ENCODE assay signal across 3 cellular contexts in the genomic region with DNA sequence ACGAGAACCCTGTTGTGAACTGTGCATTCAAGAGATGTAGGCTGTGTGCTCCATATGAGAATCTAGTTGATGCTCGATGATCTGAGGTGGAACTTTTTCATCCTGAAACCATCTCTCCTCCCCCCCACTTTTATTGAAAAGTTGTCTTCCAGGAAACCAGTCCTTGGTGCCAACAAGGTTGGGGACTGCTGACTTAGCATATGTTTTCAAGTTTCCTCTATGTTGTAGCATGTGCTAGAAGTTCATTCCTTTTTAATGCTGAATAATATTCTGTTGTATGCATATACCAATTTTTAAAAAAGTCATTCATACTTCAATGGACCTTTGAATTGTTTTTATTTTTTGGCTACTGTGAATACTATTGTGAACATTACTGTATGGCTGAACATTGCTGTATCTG.
TF ChIP-seq lines count a peak whose summit lies in the region.

No MANE protein-coding gene starts in this region.

TF ChIP-seq in A549, 52 proteins besides CTCF, POLR2A, EP300 and RAD21:
- TF ChIP-seq HOXA7 (CRISPR knock-in tag; IDR thresholded peaks at IDR 0.05) (no peak), MAFK (IDR thresholded peaks at IDR 0.05; ENCODE audit: partially characterized antibody) (peak; percentile 54)

TF ChIP-seq in HEK293, 187 proteins besides CTCF, POLR2A, EP300 and RAD21:
- TF ChIP-seq GLIS2 (tag by site-specific recombination; IDR thresholded peaks at IDR 0.05): no peak
- TF ChIP-seq ZNF423 (tag by site-specific recombination; IDR thresholded peaks at IDR 0.05): no peak
- TF ChIP-seq, protein P1, sequence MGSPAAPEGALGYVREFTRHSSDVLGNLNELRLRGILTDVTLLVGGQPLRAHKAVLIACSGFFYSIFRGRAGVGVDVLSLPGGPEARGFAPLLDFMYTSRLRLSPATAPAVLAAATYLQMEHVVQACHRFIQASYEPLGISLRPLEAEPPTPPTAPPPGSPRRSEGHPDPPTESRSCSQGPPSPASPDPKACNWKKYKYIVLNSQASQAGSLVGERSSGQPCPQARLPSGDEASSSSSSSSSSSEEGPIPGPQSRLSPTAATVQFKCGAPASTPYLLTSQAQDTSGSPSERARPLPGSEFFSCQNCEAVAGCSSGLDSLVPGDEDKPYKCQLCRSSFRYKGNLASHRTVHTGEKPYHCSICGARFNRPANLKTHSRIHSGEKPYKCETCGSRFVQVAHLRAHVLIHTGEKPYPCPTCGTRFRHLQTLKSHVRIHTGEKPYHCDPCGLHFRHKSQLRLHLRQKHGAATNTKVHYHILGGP (tag by site-specific recombination; IDR thresholded peaks at IDR 0.05): peak; percentile 22; the same call in 1 of the 2 replicates

TF ChIP-seq in K562, 482 proteins besides CTCF, POLR2A, EP300 and RAD21:
- TF ChIP-seq MAFG (tag; conservative IDR thresholded peaks at IDR 0.05) (0 out of 2 replicates have a peak, but pooled peaks have one; percentile 20), STAT5A (IDR thresholded peaks at IDR 0.05; ENCODE audit: borderline replicate concordance, low read length) (no peak), ZNF699 (CRISPR knock-in tag; IDR thresholded peaks at IDR 0.05; ENCODE audit: insufficient replicate concordance) (no peak), TAL1 (IDR thresholded peaks at IDR 0.05) (no peak), ZNF316 (IDR thresholded peaks at IDR 0.05) (0 out of 2 replicates have a peak, but pooled peaks have one; percentile 50), C11orf30 (IDR thresholded peaks at IDR 0.05; ENCODE audit: low read depth) (peak; percentile 25; the same call in 1 of the 2 replicates), THRAP3 (IDR thresholded peaks at IDR 0.05; ENCODE audit: borderline replicate concordance) (no peak)
- TF ChIP-seq, protein P2, sequence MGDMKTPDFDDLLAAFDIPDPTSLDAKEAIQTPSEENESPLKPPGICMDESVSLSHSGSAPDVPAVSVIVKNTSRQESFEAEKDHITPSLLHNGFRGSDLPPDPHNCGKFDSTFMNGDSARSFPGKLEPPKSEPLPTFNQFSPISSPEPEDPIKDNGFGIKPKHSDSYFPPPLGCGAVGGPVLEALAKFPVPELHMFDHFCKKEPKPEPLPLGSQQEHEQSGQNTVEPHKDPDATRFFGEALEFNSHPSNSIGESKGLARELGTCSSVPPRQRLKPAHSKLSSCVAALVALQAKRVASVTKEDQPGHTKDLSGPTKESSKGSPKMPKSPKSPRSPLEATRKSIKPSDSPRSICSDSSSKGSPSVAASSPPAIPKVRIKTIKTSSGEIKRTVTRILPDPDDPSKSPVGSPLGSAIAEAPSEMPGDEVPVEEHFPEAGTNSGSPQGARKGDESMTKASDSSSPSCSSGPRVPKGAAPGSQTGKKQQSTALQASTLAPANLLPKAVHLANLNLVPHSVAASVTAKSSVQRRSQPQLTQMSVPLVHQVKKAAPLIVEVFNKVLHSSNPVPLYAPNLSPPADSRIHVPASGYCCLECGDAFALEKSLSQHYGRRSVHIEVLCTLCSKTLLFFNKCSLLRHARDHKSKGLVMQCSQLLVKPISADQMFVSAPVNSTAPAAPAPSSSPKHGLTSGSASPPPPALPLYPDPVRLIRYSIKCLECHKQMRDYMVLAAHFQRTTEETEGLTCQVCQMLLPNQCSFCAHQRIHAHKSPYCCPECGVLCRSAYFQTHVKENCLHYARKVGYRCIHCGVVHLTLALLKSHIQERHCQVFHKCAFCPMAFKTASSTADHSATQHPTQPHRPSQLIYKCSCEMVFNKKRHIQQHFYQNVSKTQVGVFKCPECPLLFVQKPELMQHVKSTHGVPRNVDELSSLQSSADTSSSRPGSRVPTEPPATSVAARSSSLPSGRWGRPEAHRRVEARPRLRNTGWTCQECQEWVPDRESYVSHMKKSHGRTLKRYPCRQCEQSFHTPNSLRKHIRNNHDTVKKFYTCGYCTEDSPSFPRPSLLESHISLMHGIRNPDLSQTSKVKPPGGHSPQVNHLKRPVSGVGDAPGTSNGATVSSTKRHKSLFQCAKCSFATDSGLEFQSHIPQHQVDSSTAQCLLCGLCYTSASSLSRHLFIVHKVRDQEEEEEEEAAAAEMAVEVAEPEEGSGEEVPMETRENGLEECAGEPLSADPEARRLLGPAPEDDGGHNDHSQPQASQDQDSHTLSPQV (IDR thresholded peaks at IDR 0.05): no peak
- TF ChIP-seq, protein P3, sequence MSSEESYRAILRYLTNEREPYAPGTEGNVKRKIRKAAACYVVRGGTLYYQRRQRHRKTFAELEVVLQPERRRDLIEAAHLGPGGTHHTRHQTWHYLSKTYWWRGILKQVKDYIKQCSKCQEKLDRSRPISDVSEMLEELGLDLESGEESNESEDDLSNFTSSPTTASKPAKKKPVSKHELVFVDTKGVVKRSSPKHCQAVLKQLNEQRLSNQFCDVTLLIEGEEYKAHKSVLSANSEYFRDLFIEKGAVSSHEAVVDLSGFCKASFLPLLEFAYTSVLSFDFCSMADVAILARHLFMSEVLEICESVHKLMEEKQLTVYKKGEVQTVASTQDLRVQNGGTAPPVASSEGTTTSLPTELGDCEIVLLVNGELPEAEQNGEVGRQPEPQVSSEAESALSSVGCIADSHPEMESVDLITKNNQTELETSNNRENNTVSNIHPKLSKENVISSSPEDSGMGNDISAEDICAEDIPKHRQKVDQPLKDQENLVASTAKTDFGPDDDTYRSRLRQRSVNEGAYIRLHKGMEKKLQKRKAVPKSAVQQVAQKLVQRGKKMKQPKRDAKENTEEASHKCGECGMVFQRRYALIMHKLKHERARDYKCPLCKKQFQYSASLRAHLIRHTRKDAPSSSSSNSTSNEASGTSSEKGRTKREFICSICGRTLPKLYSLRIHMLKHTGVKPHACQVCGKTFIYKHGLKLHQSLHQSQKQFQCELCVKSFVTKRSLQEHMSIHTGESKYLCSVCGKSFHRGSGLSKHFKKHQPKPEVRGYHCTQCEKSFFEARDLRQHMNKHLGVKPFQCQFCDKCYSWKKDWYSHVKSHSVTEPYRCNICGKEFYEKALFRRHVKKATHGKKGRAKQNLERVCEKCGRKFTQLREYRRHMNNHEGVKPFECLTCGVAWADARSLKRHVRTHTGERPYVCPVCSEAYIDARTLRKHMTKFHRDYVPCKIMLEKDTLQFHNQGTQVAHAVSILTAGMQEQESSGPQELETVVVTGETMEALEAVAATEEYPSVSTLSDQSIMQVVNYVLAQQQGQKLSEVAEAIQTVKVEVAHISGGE (CRISPR knock-in tag; IDR thresholded peaks at IDR 0.05): no peak
- TF ChIP-seq, protein P4, sequence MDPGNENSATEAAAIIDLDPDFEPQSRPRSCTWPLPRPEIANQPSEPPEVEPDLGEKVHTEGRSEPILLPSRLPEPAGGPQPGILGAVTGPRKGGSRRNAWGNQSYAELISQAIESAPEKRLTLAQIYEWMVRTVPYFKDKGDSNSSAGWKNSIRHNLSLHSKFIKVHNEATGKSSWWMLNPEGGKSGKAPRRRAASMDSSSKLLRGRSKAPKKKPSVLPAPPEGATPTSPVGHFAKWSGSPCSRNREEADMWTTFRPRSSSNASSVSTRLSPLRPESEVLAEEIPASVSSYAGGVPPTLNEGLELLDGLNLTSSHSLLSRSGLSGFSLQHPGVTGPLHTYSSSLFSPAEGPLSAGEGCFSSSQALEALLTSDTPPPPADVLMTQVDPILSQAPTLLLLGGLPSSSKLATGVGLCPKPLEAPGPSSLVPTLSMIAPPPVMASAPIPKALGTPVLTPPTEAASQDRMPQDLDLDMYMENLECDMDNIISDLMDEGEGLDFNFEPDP (CRISPR knock-in tag; IDR thresholded peaks at IDR 0.05): no peak
